10 cellular contexts compared by ENCODE assay signal in the genomic region with DNA sequence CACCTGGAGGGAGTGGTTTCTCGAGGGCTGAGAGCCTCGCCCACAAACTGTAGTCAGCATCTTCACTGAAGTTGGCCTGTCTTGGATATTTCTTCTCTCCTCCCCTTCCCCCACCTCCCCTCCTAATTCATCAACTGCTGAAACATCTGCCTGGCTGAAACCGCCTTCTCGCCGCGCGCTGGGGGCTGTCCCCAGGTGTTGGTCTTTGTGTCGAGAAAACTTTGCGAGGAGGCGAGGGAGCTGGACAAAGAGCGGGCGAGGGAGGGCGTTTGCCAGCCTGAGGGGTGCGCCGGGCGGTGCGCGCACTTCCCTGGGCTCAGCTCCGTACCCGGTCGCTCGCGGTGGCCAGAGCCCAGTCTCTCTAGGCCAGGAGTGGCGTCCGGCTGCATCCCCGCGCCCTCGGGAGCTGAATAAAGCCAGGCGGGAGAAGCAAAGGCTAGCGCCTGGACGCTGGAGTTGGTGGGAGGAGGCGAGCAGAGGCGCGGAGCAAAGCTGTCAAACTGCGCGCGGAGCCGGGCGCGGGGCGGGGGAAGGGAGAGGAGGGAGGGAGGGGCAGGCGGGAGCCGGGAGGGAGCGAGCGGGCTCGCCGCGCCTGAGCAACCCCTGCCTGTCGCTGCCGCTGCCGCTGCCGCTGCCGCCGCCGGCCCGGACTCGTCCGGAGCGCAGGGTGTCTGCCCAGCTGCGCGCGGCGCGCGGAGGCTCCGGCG. TPM values are rescaled to one million over a fixed set of nuclear protein-coding genes. Genes with fewer than 3 reads are reported as not detected.
DNase-seq lines count a peak whose midpoint lies in the region; ATAC-seq and TF ChIP-seq lines count a peak whose summit lies in the region.
"Had no signal": no experiment of that assay in that cellular context is flagged by ENCODE, and none has a peak within 500 bp of the region (broad histone marks: within the 10 kb centered on the region; RNA-seq: fewer than 3 reads in every experiment).

A gene with protein sequence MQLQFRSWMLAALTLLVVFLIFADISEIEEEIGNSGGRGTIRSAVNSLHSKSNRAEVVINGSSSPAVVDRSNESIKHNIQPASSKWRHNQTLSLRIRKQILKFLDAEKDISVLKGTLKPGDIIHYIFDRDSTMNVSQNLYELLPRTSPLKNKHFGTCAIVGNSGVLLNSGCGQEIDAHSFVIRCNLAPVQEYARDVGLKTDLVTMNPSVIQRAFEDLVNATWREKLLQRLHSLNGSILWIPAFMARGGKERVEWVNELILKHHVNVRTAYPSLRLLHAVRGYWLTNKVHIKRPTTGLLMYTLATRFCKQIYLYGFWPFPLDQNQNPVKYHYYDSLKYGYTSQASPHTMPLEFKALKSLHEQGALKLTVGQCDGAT (plus strand): TSS at position 595 of the 707 bp plus-strand sequence. CDS start 184 bp downstream, outside the sequence.

- POLR2A ChIA-PET in CD4-positive, alpha-beta T cell (lab: Charles Lee): no interaction called here

- H3K36me3 ChIP-seq in fibroblast of lung (ENCODE audit: control insufficient read depth, insufficient read depth, low read length) (no peaks in the 10 kb centered on the region), psoas muscle (ENCODE audit: insufficient read depth in 1 of 2, low read depth in 1 of 2) (no peaks in the 10 kb centered on the region)

- peak within 1 kb of the TSS in 1 of 4 experiments; percentile 35 for H3K4me3 ChIP-seq in fibroblast of lung (replicated peaks in 1 of 4; ENCODE audit: control extremely low read depth in 1 of 4, insufficient read depth in 1 of 4, low read depth in 3 of 4, low read length in 4 of 4)
- H3K4me3 ChIP-seq in psoas muscle: peak within 1 kb of the TSS; percentile 61

- ATAC-seq in psoas muscle (peak; percentile 52 to 74 (median 68)), HG03159 (IDR thresholded peaks at IDR 0.05; ENCODE audit: unreplicated experiment) (no peak), GM21528 (IDR thresholded peaks at IDR 0.05; ENCODE audit: low FRiP score, unreplicated experiment) (no peak)
- ATAC-seq in CD4-positive, alpha-beta T cell (ENCODE audit: poor library complexity): no peak

- H3K9me3 ChIP-seq in fibroblast of lung (ENCODE audit: control insufficient read depth, insufficient read depth, low read depth, low read length) (no peaks in the 10 kb centered on the region), psoas muscle (no peaks in the 10 kb centered on the region)
- H3K9me3 ChIP-seq in CD4-positive, alpha-beta T cell (ENCODE audit: control insufficient read depth, low read length): no peaks in the 10 kb centered on the region

- TF ChIP-seq CTCF in GM13977 (IDR thresholded peaks at IDR 0.05; ENCODE audit: extremely low read depth, insufficient read depth, missing control alignments) (no peak), fibroblast of lung (conservative IDR thresholded peaks at IDR 0.05 in 1 of 2, IDR thresholded peaks at IDR 0.05 in 1 of 2; ENCODE audit: low read depth in 1 of 2, low read length in 2 of 2) (no peak), psoas muscle (IDR thresholded peaks at IDR 0.05) (no peak)
- no peak for TF ChIP-seq CTCF in CD4-positive, alpha-beta T cell (IDR thresholded peaks at IDR 0.05)

- H3K4me2 ChIP-seq in fibroblast of lung (ENCODE audit: extremely low read depth, insufficient read depth, low read length): no peak within 1 kb of the TSS

- in situ Hi-C loops in GM13977 (cut with MboI; ENCODE audit: low pct_unique_long_range_greater_than_20kb, low sequenced_read_pairs, unreplicated experiment): no loop called here

- no peaks in the 10 kb centered on the region for H3K9me3 Mint-ChIP-seq in CD4-positive, alpha-beta T cell

- H2AFZ ChIP-seq in fibroblast of lung (ENCODE audit: low read length): no peak within 1 kb of the TSS

- H3K4me1 ChIP-seq in fibroblast of lung (ENCODE audit: control insufficient read depth, extremely low read depth, insufficient read depth, low read length) (no peaks in the 10 kb centered on the region), psoas muscle (no peaks in the 10 kb centered on the region)

- H3K27ac ChIP-seq in fibroblast of lung (ENCODE audit: insufficient read depth, low read length) (no peak within 1 kb of the TSS), psoas muscle (no peak within 1 kb of the TSS)
- H3K27ac ChIP-seq in CD4-positive, alpha-beta T cell (ENCODE audit: low read depth, low read length): no peak within 1 kb of the TSS

- H3K27ac Mint-ChIP-seq in CD4-positive, alpha-beta T cell: no peak within 1 kb of the TSS

- peaks cover 78% of the 10 kb centered on the region for H3K27me3 Mint-ChIP-seq in CD4-positive, alpha-beta T cell

- no peaks in the 10 kb centered on the region for H3K79me2 ChIP-seq in fibroblast of lung (ENCODE audit: control insufficient read depth, insufficient read depth, low read length)

- intact Hi-C loops in psoas muscle (cut with DNase I): loop anchor here in 1 of 2 donors (10.0 kb wide), 1 partner anchor 321 kb away; no protein-coding TSS in a partner anchor
- intact Hi-C loops in CD4-positive, alpha-beta T cell (cut with DNase I, micrococcal nuclease): no loop called here

- H3K4me1 Mint-ChIP-seq in CD4-positive, alpha-beta T cell (ENCODE audit: low read depth): no peaks in the 10 kb centered on the region

- no peaks in the 10 kb centered on the region for H3K36me3 Mint-ChIP-seq in CD4-positive, alpha-beta T cell (ENCODE audit: low read depth)

- CTCF ChIA-PET in CD4-positive, alpha-beta T cell (lab: Charles Lee): no interaction called here

- no peaks in the 10 kb centered on the region for H4K20me1 ChIP-seq in fibroblast of lung (ENCODE audit: control insufficient read depth, extremely low read depth, insufficient read depth, low read length)

- 1 to 2% (median 1%) methylated on average over 33 to 67 of the region's 67 CpGs for WGBS in psoas muscle, 3 donors

- no peaks in the 10 kb centered on the region for H3K27me3 ChIP-seq in fibroblast of lung (ENCODE audit: control insufficient read depth, insufficient read depth, low read length)
- peaks cover 0 to 84% (median 14%) of the 10 kb centered on the region in 3 donors for H3K27me3 ChIP-seq in psoas muscle (ENCODE audit: insufficient read depth in 3 of 3, low read length in 2 of 3)
- H3K27me3 ChIP-seq in CD4-positive, alpha-beta T cell (ENCODE audit: control insufficient read depth, insufficient read depth, low read length): peaks cover 80% of the 10 kb centered on the region

- DNase-seq in GM13977 (ENCODE audit: low spot score): peak; percentile 41
- peak; percentile 26 for DNase-seq in NCI-H460 (ENCODE audit: extremely low read depth, low read depth)
- peak; percentile 3 to 57 for DNase-seq in fibroblast of lung (ENCODE audit: low read depth in 2 of 2)
- DNase-seq in psoas muscle: peak; percentile 31 to 59
- DNase-seq in CD4-positive, alpha-beta T cell: no peak
- no peak for DNase-seq in H4 (ENCODE audit: low spot score)
- DNase-seq: activated CD4-positive, alpha-beta T cell treated with anti-CD3 and anti-CD28 coated beads for 4 hours had no signal

- H3K9ac ChIP-seq in fibroblast of lung (ENCODE audit: insufficient read depth, low read length): no peak within 1 kb of the TSS

- H3K4me3 Mint-ChIP-seq in CD4-positive, alpha-beta T cell: no peak within 1 kb of the TSS

RNA-seq across cellular contexts. Expression of the gene that starts here (rescaled TPM):
- total RNA-seq in NCI-H460 (2014; rRNA removed; shearing (Covaris generic)): 1.9 and 2.6 TPM in 2 replicates
- 2.2 and 6.5 TPM in 2 replicates for polyA plus RNA-seq in NCI-H460 (2014; cell fraction: nucleus; rRNA removed)
- total RNA-seq in fibroblast of lung: under 0.01 TPM in 1 of 2 replicates, not detected in the other
- not detected in 2 replicates for polyA plus RNA-seq in fibroblast of lung
- polyA plus RNA-seq in fibroblast of lung (2012): not detected in 2 replicates
- polyA minus RNA-seq in fibroblast of lung (ENCODE audit: low replicate concordance): not detected in 2 replicates
- under 1 TPM in 2 of 4 donors, not detected in 2; 0.12 to 0.79 TPM for total RNA-seq in psoas muscle
- polyA plus RNA-seq in psoas muscle: under 1 TPM in 1 of 3 donors, not detected in 2; 0.03 TPM
- total RNA-seq in CD4-positive, alpha-beta T cell: not detected
- 0.04 and 1.6 TPM in 2 replicates for total RNA-seq in H4 (2014; rRNA removed; shearing (Covaris generic))
- total RNA-seq: liver had no signal
- polyA plus RNA-seq: liver had no signal

Comparison
In these comparisons a context has a peak if more than half of its experiments do, and no peak if none do; other contexts are left out.
1. Peak in DNase-seq in fibroblast of lung; RNA of the gene not detected or under 1 TPM.
2. Peak in DNase-seq, ATAC-seq and H3K4me3 ChIP-seq in psoas muscle; RNA of the gene not detected or under 1 TPM.
3. DNase-seq: peak in GM13977 (single experiment) and NCI-H460 (single experiment); none in CD4-positive, alpha-beta T cell (0 of 10) and H4 (single experiment).